14 cellular contexts compared by ENCODE assay signal in the genomic region with DNA sequence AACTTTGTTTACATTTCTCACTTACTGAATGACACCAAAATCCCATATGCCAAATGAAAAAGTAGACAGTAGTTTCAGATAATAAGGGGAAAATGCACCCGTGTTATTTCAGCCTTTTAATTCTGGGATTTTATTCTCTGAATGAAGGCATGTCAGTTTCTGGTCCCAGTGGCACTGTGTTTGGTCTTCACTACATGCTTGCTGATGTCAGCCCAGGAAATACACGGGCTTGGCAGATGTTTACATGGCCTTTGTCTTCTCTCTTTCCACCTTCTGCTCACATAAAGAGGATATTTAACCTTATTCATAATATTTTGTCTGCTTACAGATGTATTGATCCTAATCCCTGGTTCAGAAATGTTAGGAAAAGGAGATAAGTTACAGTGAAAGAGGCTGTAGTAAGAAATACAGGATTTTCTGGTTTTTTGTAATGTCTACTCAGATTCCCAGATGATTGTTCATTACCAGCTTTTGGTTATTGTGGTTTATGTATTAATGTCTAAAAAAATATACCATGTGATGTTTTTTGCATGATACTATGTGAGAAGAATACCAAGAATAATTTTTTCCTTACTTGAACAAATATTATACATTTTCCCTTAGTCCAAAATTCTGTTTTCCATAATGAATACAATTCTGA. TPM values are rescaled to one million over a fixed set of nuclear protein-coding genes. Genes with fewer than 3 reads are reported as not detected.
A peak's percentile ranks its signal among the peaks of the same experiment; 100 is the strongest.
DNase-seq lines count a peak whose midpoint lies in the region; ATAC-seq, FAIRE-seq and TF ChIP-seq lines count a peak whose summit lies in the region.
"Had no signal": no experiment of that assay in that cellular context is flagged by ENCODE, and none has a peak within 500 bp of the region (broad histone marks: within the 10 kb centered on the region; RNA-seq: fewer than 3 reads in every experiment).

No MANE protein-coding gene starts in this region.

- FAIRE-seq in keratinocyte (lab: Jason Lieb, UNC), result peak; percentile 84
- FAIRE-seq: pancreas had no signal

- DNase-seq in right atrium auricular region (ENCODE audit: low spot score) (no peak), right cardiac atrium (no peak), keratinocyte (ENCODE audit: low read depth, low spot score) (no peak), vagina (ENCODE audit: extremely low spot score in 2 of 2) (no peak), posterior vena cava (ENCODE audit: low spot score) (no peak)
- DNase-seq in NK-92 treated with Interleukin-12 subunit alpha and Interleukin-12 subunit beta, amount 100 ng/mL, for 24 hours (lab: John Stamatoyannopoulos, UW), result no peak
- DNase-seq: activated T-cell treated with anti-CD3 and anti-CD28 coated beads for 4 hours, BE2C, colonic mucosa, islet precursor cell, NCI-H524 treated with DMSO at 0.1 percent for 48 hours, pancreas had no signal

- no peak for ATAC-seq in right cardiac atrium
- no peak for ATAC-seq in stimulated activated memory B cell treated with anti-CD40 and anti-IgM and Interleukin-4, amounts not matched to agents 10 μg/mL and 1 μg/mL and 100 μg/mL, for 72 hours

- dilution Hi-C loops in keratinocyte (cut with MboI; ENCODE audit: extremely low pct_ligation_motif_present, low sequenced_read_pairs), result no loop called here

- H3K9me3 ChIP-seq in right atrium auricular region, result no peaks in the 10 kb centered on the region
- no peaks in the 10 kb centered on the region for H3K9me3 ChIP-seq in right cardiac atrium (ENCODE audit: control insufficient read depth, low read length)
- no peaks in the 10 kb centered on the region for H3K9me3 ChIP-seq in keratinocyte (ENCODE audit: control insufficient read depth, low read depth, low read length)
- H3K9me3 ChIP-seq in vagina, result no peaks in the 10 kb centered on the region
- H3K9me3 ChIP-seq: BE2C, colonic mucosa, pancreas had no signal

- intact Hi-C loops in right cardiac atrium (cut with DNase I), result no loop called here
- intact Hi-C loops in vagina (cut with DNase I), result no loop called here
- intact Hi-C loops in posterior vena cava (cut with DNase I), result no loop called here

- H3K4me3 ChIP-seq in right atrium auricular region (no peak overlapping the region), right cardiac atrium (ENCODE audit: low read length) (no peak overlapping the region), keratinocyte (ENCODE audit: control insufficient read depth in 2 of 3, extremely low read depth in 1 of 3, insufficient read depth in 2 of 3, low read depth in 1 of 3, low read length in 3 of 3) (peak overlapping the region in 1 of 3 experiments; percentile 31), vagina (peak overlapping the region in 1 of 2 donors; percentile 7)
- H3K4me3 ChIP-seq: colonic mucosa, pancreas had no signal

- no peak overlapping the region for H2AFZ ChIP-seq in keratinocyte (ENCODE audit: control insufficient read depth, low read length)

- H3K4me2 ChIP-seq in keratinocyte (ENCODE audit: control insufficient read depth, extremely low read depth, insufficient read depth, low read depth, low read length), result peak overlapping the region; percentile 53

- H3K27ac ChIP-seq in right atrium auricular region, result peak overlapping the region; percentile 29 to 53
- H3K27ac ChIP-seq in right cardiac atrium (ENCODE audit: low read length), result no peak overlapping the region
- peak overlapping the region; percentile 74 for H3K27ac ChIP-seq in keratinocyte (ENCODE audit: control insufficient read depth, insufficient read depth, low read length)
- peak overlapping the region; percentile 47 for H3K27ac ChIP-seq in vagina
- H3K27ac ChIP-seq: colonic mucosa, pancreas had no signal

- no peaks in the 10 kb centered on the region for H4K20me1 ChIP-seq in keratinocyte (ENCODE audit: control insufficient read depth, extremely low read depth, insufficient read depth, low read length)

- peak overlapping the region; percentile 48 for H3K9ac ChIP-seq in keratinocyte (ENCODE audit: control insufficient read depth, extremely low read depth, insufficient read depth, low read length)

- H3K27me3 ChIP-seq in right atrium auricular region (no peaks in the 10 kb centered on the region), right cardiac atrium (ENCODE audit: control insufficient read depth, insufficient read depth) (no peaks in the 10 kb centered on the region), keratinocyte (ENCODE audit: control insufficient read depth, extremely low read depth, insufficient read depth, low read length) (no peaks in the 10 kb centered on the region), vagina (no peaks in the 10 kb centered on the region)
- H3K27me3 ChIP-seq: BE2C, colonic mucosa, pancreas had no signal

- no peaks in the 10 kb centered on the region for H3K27me3 Mint-ChIP-seq in brain
- H3K27me3 Mint-ChIP-seq in stimulated activated memory B cell treated with anti-CD40 and anti-IgM and Interleukin-4, amounts not matched to agents 10 μg/mL and 1 μg/mL and 100 μg/mL, for 72 hours, result no peaks in the 10 kb centered on the region

- H3K4me3 Mint-ChIP-seq in brain, result peak overlapping the region in 3 of 5 experiments; percentile 21 to 48 (median 42)
- no peak overlapping the region for H3K4me3 Mint-ChIP-seq in stimulated activated memory B cell treated with anti-CD40 and anti-IgM and Interleukin-4, amounts not matched to agents 10 μg/mL and 1 μg/mL and 100 μg/mL, for 72 hours

- no peak for TF ChIP-seq POLR2A in vagina (IDR thresholded peaks at IDR 0.05)

- 32% methylated on average over 2 of the region's 2 CpGs for WGBS in right cardiac atrium

- H3K36me3 Mint-ChIP-seq in brain, result peaks cover 10% of the 10 kb centered on the region
- H3K36me3 Mint-ChIP-seq in stimulated activated memory B cell treated with anti-CD40 and anti-IgM and Interleukin-4, amounts not matched to agents 10 μg/mL and 1 μg/mL and 100 μg/mL, for 72 hours, result peaks cover 9% of the 10 kb centered on the region

- H3K27ac Mint-ChIP-seq in brain, result peak overlapping the region in 2 of 5 experiments; percentile 60 to 61
- H3K27ac Mint-ChIP-seq in stimulated activated memory B cell treated with anti-CD40 and anti-IgM and Interleukin-4, amounts not matched to agents 10 μg/mL and 1 μg/mL and 100 μg/mL, for 72 hours, result no peak overlapping the region

- H3K9me3 Mint-ChIP-seq in brain, result no peaks in the 10 kb centered on the region
- H3K9me3 Mint-ChIP-seq in stimulated activated memory B cell treated with anti-CD40 and anti-IgM and Interleukin-4, amounts not matched to agents 10 μg/mL and 1 μg/mL and 100 μg/mL, for 72 hours, result peaks cover 3% of the 10 kb centered on the region

- peaks cover 0 to 23% of the 10 kb centered on the region in 2 donors for H3K4me1 ChIP-seq in right atrium auricular region
- peaks cover 9% of the 10 kb centered on the region for H3K4me1 ChIP-seq in right cardiac atrium (ENCODE audit: control insufficient read depth, insufficient read depth, low read length)
- H3K4me1 ChIP-seq in keratinocyte (ENCODE audit: control insufficient read depth, extremely low read depth, insufficient read depth, low read length), result peaks cover 26% of the 10 kb centered on the region
- H3K4me1 ChIP-seq in vagina, result peaks cover 55% of the 10 kb centered on the region
- H3K4me1 ChIP-seq: BE2C, colonic mucosa had no signal

- H3K4me1 Mint-ChIP-seq in brain, result peaks cover 57% of the 10 kb centered on the region
- H3K4me1 Mint-ChIP-seq in stimulated activated memory B cell treated with anti-CD40 and anti-IgM and Interleukin-4, amounts not matched to agents 10 μg/mL and 1 μg/mL and 100 μg/mL, for 72 hours, result peaks cover 27% of the 10 kb centered on the region

- H3K79me2 ChIP-seq in keratinocyte (ENCODE audit: control insufficient read depth, insufficient read depth, low read length), result peaks cover 90% of the 10 kb centered on the region

- peaks cover 5% of the 10 kb centered on the region for H3K36me3 ChIP-seq in right atrium auricular region
- H3K36me3 ChIP-seq in keratinocyte (ENCODE audit: control insufficient read depth in 2 of 2, extremely low read depth in 1 of 2, insufficient read depth in 2 of 2, low read length in 2 of 2), result peaks cover 7 to 12% of the 10 kb centered on the region in 2 experiments
- no peaks in the 10 kb centered on the region for H3K36me3 ChIP-seq in vagina
- H3K36me3 ChIP-seq: BE2C, colonic mucosa, pancreas had no signal

- no peak for TF ChIP-seq CTCF in right atrium auricular region (IDR thresholded peaks at IDR 0.05)
- no peak for TF ChIP-seq CTCF in brain (conservative IDR thresholded peaks at IDR 0.05)
- no peak for TF ChIP-seq CTCF in keratinocyte (optimal IDR thresholded peaks at IDR 0.05 in 1 of 3, IDR thresholded peaks at IDR 0.05 in 1 of 3, conservative IDR thresholded peaks at IDR 0.05 in 1 of 3; ENCODE audit: extremely low read depth in 1 of 3, insufficient read depth in 2 of 3, low read length in 3 of 3)
- TF ChIP-seq CTCF in vagina (IDR thresholded peaks at IDR 0.05), result no peak

- no peaks in the 10 kb centered on the region for H3K9me1 ChIP-seq in keratinocyte (ENCODE audit: control insufficient read depth, extremely low read depth, insufficient read depth, low read length)

RNA-seq across cellular contexts. Expression of a gene that starts 27.7 kb away (rescaled TPM):
- 10 to 100 TPM; 19.4 to 31.7 TPM for total RNA-seq in right atrium auricular region
- total RNA-seq in right cardiac atrium, result 10 to 100 TPM; 16.5 to 34.3 (median 24.9) TPM
- polyA plus RNA-seq in right cardiac atrium, result 6.9 TPM
- 9.8 TPM for polyA plus RNA-seq in brain (ENCODE audit: insufficient read depth, low read depth, low replicate concordance)
- polyA plus RNA-seq in keratinocyte, result 87.6 to 144 TPM (median 99.7 TPM) in 3 replicates
- 39.1 TPM for polyA plus RNA-seq in keratinocyte (2011; ENCODE audit: low read depth)
- polyA plus RNA-seq in keratinocyte (2011; cell fraction: cytosol; rRNA removed), result 37.0 and 60.3 TPM in 2 replicates
- polyA plus RNA-seq in keratinocyte (2011; cell fraction: nucleus; rRNA removed), result 124 and 141 TPM in 2 replicates
- 54.9 and 70.3 TPM in 2 replicates for polyA plus RNA-seq in keratinocyte (2012; ENCODE audit: low replicate concordance)
- 179 to 186 TPM (median 184 TPM) in 3 replicates for polyA minus RNA-seq in keratinocyte
- polyA minus RNA-seq in keratinocyte (2011; cell fraction: cytosol; rRNA and poly(A)+ RNA removed), result 57.2 TPM
- polyA minus RNA-seq in keratinocyte (2011; cell fraction: nucleus; rRNA and poly(A)+ RNA removed), result 150 and 256 TPM in 2 replicates
- 33.1 TPM for total RNA-seq in vagina
- 10 to 100 TPM; 48.5 to 61.5 TPM for total RNA-seq in posterior vena cava
